In genomic region chr3:169581633-169582032, GRCh38 we compare ENCODE assay signal across 1 cellular context.
TF ChIP-seq lines count a peak whose summit lies in the region.

No MANE protein-coding gene starts in this region.

TF ChIP-seq in IMR-90, 13 proteins besides CTCF, POLR2A, EP300 and RAD21:
- TF ChIP-seq BHLHE40 (IDR thresholded peaks at IDR 0.05; ENCODE audit: low read depth, low read length): no peak
- TF ChIP-seq, protein P1, sequence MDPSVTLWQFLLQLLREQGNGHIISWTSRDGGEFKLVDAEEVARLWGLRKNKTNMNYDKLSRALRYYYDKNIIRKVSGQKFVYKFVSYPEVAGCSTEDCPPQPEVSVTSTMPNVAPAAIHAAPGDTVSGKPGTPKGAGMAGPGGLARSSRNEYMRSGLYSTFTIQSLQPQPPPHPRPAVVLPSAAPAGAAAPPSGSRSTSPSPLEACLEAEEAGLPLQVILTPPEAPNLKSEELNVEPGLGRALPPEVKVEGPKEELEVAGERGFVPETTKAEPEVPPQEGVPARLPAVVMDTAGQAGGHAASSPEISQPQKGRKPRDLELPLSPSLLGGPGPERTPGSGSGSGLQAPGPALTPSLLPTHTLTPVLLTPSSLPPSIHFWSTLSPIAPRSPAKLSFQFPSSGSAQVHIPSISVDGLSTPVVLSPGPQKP (IDR thresholded peaks at IDR 0.05; ENCODE audit: borderline replicate concordance, low read depth, low read length): no peak
- no peak for TF ChIP-seq RFX5 (IDR thresholded peaks at IDR 0.05; ENCODE audit: low read depth, low read length)
- TF ChIP-seq SMC3 (IDR thresholded peaks at IDR 0.05; ENCODE audit: low read depth, low read length): no peak
- TF ChIP-seq MXI1 (IDR thresholded peaks at IDR 0.05; ENCODE audit: borderline replicate concordance, low read depth, low read length): no peak
- no peak for TF ChIP-seq CHD1 (IDR thresholded peaks at IDR 0.05; ENCODE audit: low read depth, low read length)
- no peak for TF ChIP-seq MAZ (IDR thresholded peaks at IDR 0.05; ENCODE audit: borderline replicate concordance, low read depth, low read length)
- TF ChIP-seq NFE2L2 (IDR thresholded peaks at IDR 0.05; ENCODE audit: low read depth, low read length): no peak
- no peak for TF ChIP-seq CEBPB (IDR thresholded peaks at IDR 0.05; ENCODE audit: low read depth, low read length)
- TF ChIP-seq FOS (IDR thresholded peaks at IDR 0.05; ENCODE audit: low read depth, low read length): no peak
- no peak for TF ChIP-seq RCOR1 (IDR thresholded peaks at IDR 0.05; ENCODE audit: insufficient replicate concordance, low read length)
